ENCODE assay signal across 19 cellular contexts in genomic region chr11:94649254-94649653, GRCh38.
"Had no signal": no experiment of that assay in that cellular context is flagged by ENCODE, and none has a peak within 500 bp of the region (broad histone marks: within the 10 kb centered on the region; RNA-seq: fewer than 3 reads in every experiment).

No MANE protein-coding gene starts in this region.

- H3K36me3 ChIP-seq: left lung, ovary, thyroid gland had no signal

- H3K79me2 ChIP-seq: hepatocyte had no signal

- H3K27me3 ChIP-seq: hepatocyte, left lung, ovary, thyroid gland had no signal

- H3K4me3 Mint-ChIP-seq: activated B cell treated with CpG ODN at 0.5 μM for 24 hours; activated CD4-positive, alpha-beta memory T cell treated with anti-CD3 and anti-CD28 coated beads for 36 hours; activated naive CD8-positive, alpha-beta T cell; activated T-helper 1 cell treated with anti-CD3 and anti-CD28 coated beads, Interleukin-12 subunit alpha, Interleukin-12 subunit beta, Interleukin-2, Interleukin-4 antibody, amounts not matched to agents 30 ng/mL and 10 ng/mL and 1 ng/mL, durations not matched to agents 14 hours and 24 hours and 36 hours; dendritic cell treated with granulocyte-macrophage colony-stimulating factor and Interleukin-4, amounts not matched to agents 40 ng/mL and 50 ng/mL, for 4 days; naive thymus-derived CD8-positive, alpha-beta T cell had no signal

- H3K27ac Mint-ChIP-seq: activated B cell treated with CpG ODN at 0.5 μM for 24 hours; activated CD4-positive, alpha-beta memory T cell treated with anti-CD3 and anti-CD28 coated beads for 36 hours; activated naive CD8-positive, alpha-beta T cell; activated T-helper 1 cell treated with anti-CD3 and anti-CD28 coated beads, Interleukin-12 subunit alpha, Interleukin-12 subunit beta, Interleukin-2, Interleukin-4 antibody, amounts not matched to agents 30 ng/mL and 10 ng/mL and 1 ng/mL, durations not matched to agents 14 hours and 24 hours and 36 hours; naive thymus-derived CD8-positive, alpha-beta T cell had no signal

- H3K36me3 Mint-ChIP-seq: activated CD4-positive, alpha-beta memory T cell treated with anti-CD3 and anti-CD28 coated beads for 36 hours; activated naive CD8-positive, alpha-beta T cell; naive thymus-derived CD8-positive, alpha-beta T cell had no signal

- H3K27ac ChIP-seq: hepatocyte, left lung, ovary, psoas muscle, thyroid gland had no signal

- DNase-seq: activated B cell treated with CpG ODN at 0.5 μM for 24 hours; activated CD4-positive, alpha-beta memory T cell treated with anti-CD3 and anti-CD28 coated beads for 36 hours; activated CD4-positive, alpha-beta T cell treated with anti-CD3 and anti-CD28 coated beads for 4 hours; activated T-cell treated with anti-CD3 and anti-CD28 coated beads for 4 hours; cerebellar nuclear complex; effector memory CD4-positive, alpha-beta T cell; left lung; mammary epithelial cell; naive thymus-derived CD8-positive, alpha-beta T cell; ovary; psoas muscle; right cardiac atrium; stimulated activated CD4-positive, alpha-beta T cell treated with anti-CD3 and anti-CD28 coated beads, Interleukin-2, amount 100 ng/mL, for 24 hours; stimulated activated naive CD4-positive, alpha-beta T cell treated with Interleukin-2 at 50 U/mL for 16 hours; thyroid gland had no signal

- H3K4me2 ChIP-seq: hepatocyte had no signal

- H3K27me3 Mint-ChIP-seq: activated naive CD8-positive, alpha-beta T cell; dendritic cell treated with granulocyte-macrophage colony-stimulating factor and Interleukin-4, amounts not matched to agents 40 ng/mL and 50 ng/mL, for 4 days had no signal

- H3K9me3 ChIP-seq: left lung, ovary, psoas muscle, thyroid gland had no signal

- H3K9me3 Mint-ChIP-seq: activated B cell treated with CpG ODN at 0.5 μM for 24 hours; activated CD4-positive, alpha-beta memory T cell treated with anti-CD3 and anti-CD28 coated beads for 36 hours; activated T-helper 1 cell treated with anti-CD3 and anti-CD28 coated beads, Interleukin-12 subunit alpha, Interleukin-12 subunit beta, Interleukin-2, Interleukin-4 antibody, amounts not matched to agents 30 ng/mL and 10 ng/mL and 1 ng/mL, durations not matched to agents 14 hours and 24 hours and 36 hours; dendritic cell treated with granulocyte-macrophage colony-stimulating factor and Interleukin-4, amounts not matched to agents 40 ng/mL and 50 ng/mL, for 4 days; naive thymus-derived CD8-positive, alpha-beta T cell had no signal

- H3K4me1 ChIP-seq: thyroid gland had no signal

- H2AFZ ChIP-seq: hepatocyte had no signal

- H3K4me1 Mint-ChIP-seq: activated B cell treated with CpG ODN at 0.5 μM for 24 hours; naive thymus-derived CD8-positive, alpha-beta T cell had no signal

- H3K4me3 ChIP-seq: hepatocyte, left lung, ovary, psoas muscle, thyroid gland had no signal
